ENCODE assay signal across 1 cellular context in genomic region chr9:11128156-11128555, GRCh38.
TF ChIP-seq lines count a peak whose summit lies in the region.

No MANE protein-coding gene starts in this region.

TF ChIP-seq in H1, 55 proteins besides CTCF, POLR2A, EP300 and RAD21 (continued from another document):
- no peak for TF ChIP-seq HDAC6 (IDR thresholded peaks at IDR 0.05; ENCODE audit: low read depth, low read length)
- no peak for TF ChIP-seq SIX5 (IDR thresholded peaks at IDR 0.05; ENCODE audit: low read depth, low read length)
TF ChIP-seq in H1: peak in this region for 0.
